ENCODE assay signal across 16 cellular contexts in genomic region chr2:107001551-107001950, GRCh38.
"Had no signal": no experiment of that assay in that cellular context is flagged by ENCODE, and none has a peak within 500 bp of the region (broad histone marks: within the 10 kb centered on the region; RNA-seq: fewer than 3 reads in every experiment).

No MANE protein-coding gene starts in this region.

- H3K27ac ChIP-seq: epithelial cell of prostate, esophagus squamous epithelium, gastroesophageal sphincter, stomach had no signal

- H3K4me1 ChIP-seq: esophagus squamous epithelium, stomach had no signal

- H3K4me3 ChIP-seq: esophagus squamous epithelium, gastroesophageal sphincter, stomach had no signal

- ATAC-seq: effector memory CD8-positive, alpha-beta T cell; gastroesophageal sphincter; left lobe of liver; naive thymus-derived CD4-positive, alpha-beta T cell; sciatic nerve had no signal

- H3K27me3 ChIP-seq: esophagus squamous epithelium, gastroesophageal sphincter, stomach had no signal

- H3K9me3 ChIP-seq: esophagus squamous epithelium, gastroesophageal sphincter, stomach had no signal

- H3K36me3 ChIP-seq: esophagus squamous epithelium, gastroesophageal sphincter, stomach had no signal

- DNase-seq: effector memory CD8-positive, alpha-beta T cell; esophagus squamous epithelium; glutamatergic neuron; islet precursor cell; mammary epithelial cell; naive thymus-derived CD4-positive, alpha-beta T cell; nephron progenitor cell; posterior cingulate gyrus; stimulated activated CD4-positive, alpha-beta T cell treated with anti-CD3 and anti-CD28 coated beads, Interleukin-12 subunit alpha, Interleukin-12 subunit beta, amount 100 ng/mL, for 4 hours; stimulated activated naive CD4-positive, alpha-beta T cell; stomach; substantia nigra had no signal
